Comparison of ENCODE assay signal across 24 cellular contexts in genomic region chr10:116111483-116112095, GRCh38.
"Had no signal": no experiment of that assay in that cellular context is flagged by ENCODE, and none has a peak within 500 bp of the region (broad histone marks: within the 10 kb centered on the region; RNA-seq: fewer than 3 reads in every experiment).

No MANE protein-coding gene starts in this region.

- DNase-seq: activated CD4-positive, alpha-beta memory T cell treated with anti-CD3 and anti-CD28 coated beads, Interleukin-2, amount 10 ng/mL, durations not matched to agents 7 days and 5 days; activated CD4-positive, alpha-beta T cell treated with anti-CD3 and anti-CD28 coated beads for 36 hours; activated CD4-positive, alpha-beta T cell treated with anti-CD3 and anti-CD28 coated beads, Interleukin-2, amount 50 U/mL, for 1 hour; activated CD4-positive, CD25-positive, alpha-beta regulatory T cell; activated naive CD4-positive, alpha-beta T cell treated with anti-CD3 and anti-CD28 coated beads, Interleukin-2, amount 50 U/mL, for 16 hours; activated naive CD8-positive, alpha-beta T cell treated with anti-CD3 and anti-CD28 coated beads, Interleukin-2, amount 10 ng/mL, durations not matched to agents 7 days and 5 days; activated T-cell treated with anti-CD3 and anti-CD28 coated beads for 4 hours; anterior cingulate cortex; NCI-H1092; NCI-H1417; NCI-H2029; NCI-H510A treated with DMSO at 0.1 percent for 48 hours; NCI-H69; NK-92 treated with Interleukin-12 subunit alpha and Interleukin-12 subunit beta, amount 100 ng/mL, for 24 hours; OCI-M1; RPMI8226; T-cell; T-helper 2 cell; T1000 had no signal

- H3K4me3 Mint-ChIP-seq: activated CD4-positive, alpha-beta memory T cell treated with anti-CD3 and anti-CD28 coated beads, Interleukin-2, amount 10 ng/mL, durations not matched to agents 7 days and 5 days; activated CD4-positive, alpha-beta T cell treated with anti-CD3 and anti-CD28 coated beads for 36 hours; activated naive CD8-positive, alpha-beta T cell treated with anti-CD3 and anti-CD28 coated beads, Interleukin-2, amount 10 ng/mL, durations not matched to agents 7 days and 5 days; T-cell had no signal

- H3K9me3 Mint-ChIP-seq: activated CD4-positive, alpha-beta memory T cell treated with anti-CD3 and anti-CD28 coated beads, Interleukin-2, amount 10 ng/mL, durations not matched to agents 7 days and 5 days; activated naive CD8-positive, alpha-beta T cell treated with anti-CD3 and anti-CD28 coated beads, Interleukin-2, amount 10 ng/mL, durations not matched to agents 7 days and 5 days had no signal

- H3K4me1 ChIP-seq: adrenal gland had no signal

- H3K27me3 ChIP-seq: adrenal gland had no signal

- H3K4me3 ChIP-seq: adrenal gland, SK-N-MC had no signal

- ATAC-seq: activated CD4-positive, alpha-beta T cell treated with anti-CD3 and anti-CD28 coated beads for 36 hours; Panc1; Right ventricle myocardium inferior; T-cell had no signal

- H3K27ac ChIP-seq: adrenal gland, KMS-11, SK-N-MC had no signal

- H3K9me3 ChIP-seq: adrenal gland had no signal

- H3K36me3 ChIP-seq: adrenal gland had no signal

- H3K4me1 Mint-ChIP-seq: activated CD4-positive, alpha-beta memory T cell treated with anti-CD3 and anti-CD28 coated beads, Interleukin-2, amount 10 ng/mL, durations not matched to agents 7 days and 5 days; activated CD4-positive, alpha-beta T cell treated with anti-CD3 and anti-CD28 coated beads for 36 hours; activated naive CD8-positive, alpha-beta T cell treated with anti-CD3 and anti-CD28 coated beads, Interleukin-2, amount 10 ng/mL, durations not matched to agents 7 days and 5 days; T-cell had no signal

- H3K27me3 Mint-ChIP-seq: activated CD4-positive, alpha-beta memory T cell treated with anti-CD3 and anti-CD28 coated beads, Interleukin-2, amount 10 ng/mL, durations not matched to agents 7 days and 5 days; activated CD4-positive, alpha-beta T cell treated with anti-CD3 and anti-CD28 coated beads for 36 hours; activated naive CD8-positive, alpha-beta T cell treated with anti-CD3 and anti-CD28 coated beads, Interleukin-2, amount 10 ng/mL, durations not matched to agents 7 days and 5 days; T-cell had no signal

- H3K36me3 Mint-ChIP-seq: activated naive CD8-positive, alpha-beta T cell treated with anti-CD3 and anti-CD28 coated beads, Interleukin-2, amount 10 ng/mL, durations not matched to agents 7 days and 5 days; T-cell had no signal

- H3K27ac Mint-ChIP-seq: activated CD4-positive, alpha-beta memory T cell treated with anti-CD3 and anti-CD28 coated beads, Interleukin-2, amount 10 ng/mL, durations not matched to agents 7 days and 5 days; activated CD4-positive, alpha-beta T cell treated with anti-CD3 and anti-CD28 coated beads for 36 hours; activated naive CD8-positive, alpha-beta T cell treated with anti-CD3 and anti-CD28 coated beads, Interleukin-2, amount 10 ng/mL, durations not matched to agents 7 days and 5 days; T-cell had no signal

- H3K4me2 ChIP-seq: KMS-11 had no signal
